8 cellular contexts compared by ENCODE assay signal in the genomic region with DNA sequence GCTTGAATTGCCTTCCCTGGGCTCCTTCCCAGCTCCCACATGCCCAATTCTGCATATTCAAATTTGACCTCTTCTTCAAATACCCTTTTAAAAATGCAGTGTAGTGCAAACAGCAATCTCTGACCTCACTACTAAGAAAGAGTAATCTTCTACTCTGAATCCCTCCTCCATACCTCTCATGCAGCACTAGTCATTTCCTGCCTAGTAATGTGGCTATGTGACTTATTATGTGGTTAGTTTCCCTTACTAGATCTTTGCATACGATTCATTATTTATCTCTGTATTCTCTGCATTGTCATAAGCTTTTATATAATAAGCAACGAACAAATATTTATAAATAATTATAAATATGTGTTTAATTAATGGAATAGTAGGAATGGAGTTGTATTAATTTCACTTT. TPM values are rescaled to one million over a fixed set of nuclear protein-coding genes. Genes with fewer than 3 reads are reported as not detected.
DNase-seq lines count a peak whose midpoint lies in the region; ATAC-seq and TF ChIP-seq lines count a peak whose summit lies in the region.

No MANE protein-coding gene starts in this region.

- H3K4me2 ChIP-seq in KMS-11 = peak overlapping the region; percentile 91

- no peaks in the 10 kb centered on the region for H3K36me3 ChIP-seq in KMS-11 (ENCODE audit: insufficient read depth)

- peak in 1 of 2 donors; percentile 11 for DNase-seq in activated naive CD4-positive, alpha-beta T cell treated with anti-CD3 and anti-CD28 coated beads, Interleukin-2, amount 50 U/mL, for 72 hours (ENCODE audit: low spot score in 2 of 2)
- no peak for DNase-seq in stimulated activated effector memory CD8-positive, alpha-beta T cell treated with anti-CD3 and anti-CD28 coated beads, Interleukin-12 subunit alpha, Interleukin-12 subunit beta, amount 100 ng/mL, for 72 hours (ENCODE audit: low spot score in 2 of 2)
- no peak for DNase-seq in NCI-H524 (lab: John Stamatoyannopoulos, UW)
- no peak for DNase-seq in stimulated activated CD4-positive, alpha-beta T cell treated with anti-CD3 and anti-CD28 coated beads, Interleukin-4, amount 100 ng/mL, for 1 hour
- no peak for DNase-seq in midbrain (lab: John Stamatoyannopoulos, UW)

- peaks cover 62% of the 10 kb centered on the region for H3K4me1 ChIP-seq in KMS-11 (ENCODE audit: low read depth, poor library complexity, severe bottlenecking)

- H3K27ac ChIP-seq in KMS-11 = peak overlapping the region; percentile 81

- H3K27ac Mint-ChIP-seq in activated naive CD4-positive, alpha-beta T cell treated with anti-CD3 and anti-CD28 coated beads, Interleukin-2, amount 50 U/mL, for 72 hours = peak overlapping the region; percentile 88 to 96
- H3K27ac Mint-ChIP-seq in stimulated activated effector memory CD8-positive, alpha-beta T cell treated with anti-CD3 and anti-CD28 coated beads, Interleukin-12 subunit alpha, Interleukin-12 subunit beta, amount 100 ng/mL, for 72 hours = peak overlapping the region; percentile 91

- H3K27me3 ChIP-seq in KMS-11 (ENCODE audit: insufficient read depth, low read depth) = no peaks in the 10 kb centered on the region

- peaks cover 49% of the 10 kb centered on the region for H3K4me1 Mint-ChIP-seq in stimulated activated effector memory CD8-positive, alpha-beta T cell treated with anti-CD3 and anti-CD28 coated beads, Interleukin-12 subunit alpha, Interleukin-12 subunit beta, amount 100 ng/mL, for 72 hours

- H2AFZ ChIP-seq in KMS-11 (ENCODE audit: low read depth) = peak overlapping the region; percentile 23; the same call in 1 of the 2 replicates

- peak overlapping the region; percentile 49 for H3K4me3 ChIP-seq in KMS-11 (IDR thresholded peaks at IDR 0.05; ENCODE audit: insufficient read depth, low read depth, low read length)

- H3K36me3 Mint-ChIP-seq in activated naive CD4-positive, alpha-beta T cell treated with anti-CD3 and anti-CD28 coated beads, Interleukin-2, amount 50 U/mL, for 72 hours = peaks cover 5 to 34% of the 10 kb centered on the region in 2 donors
- peaks cover 5% of the 10 kb centered on the region for H3K36me3 Mint-ChIP-seq in stimulated activated effector memory CD8-positive, alpha-beta T cell treated with anti-CD3 and anti-CD28 coated beads, Interleukin-12 subunit alpha, Interleukin-12 subunit beta, amount 100 ng/mL, for 72 hours

- H3K9ac ChIP-seq in KMS-11 = peak overlapping the region; percentile 36; the same call in 1 of the 2 replicates

- no peak for TF ChIP-seq CTCF in KMS-11 (conservative IDR thresholded peaks at IDR 0.05; ENCODE audit: low read depth, low read length)

- H3K4me3 Mint-ChIP-seq in stimulated activated effector memory CD8-positive, alpha-beta T cell treated with anti-CD3 and anti-CD28 coated beads, Interleukin-12 subunit alpha, Interleukin-12 subunit beta, amount 100 ng/mL, for 72 hours = peak overlapping the region; percentile 40

- H3K79me2 ChIP-seq in KMS-11 (ENCODE audit: insufficient read depth, low read depth) = no peaks in the 10 kb centered on the region

- H3K9me3 Mint-ChIP-seq in activated naive CD4-positive, alpha-beta T cell treated with anti-CD3 and anti-CD28 coated beads, Interleukin-2, amount 50 U/mL, for 72 hours = peaks cover 4 to 23% of the 10 kb centered on the region in 2 donors
- peaks cover 6% of the 10 kb centered on the region for H3K9me3 Mint-ChIP-seq in stimulated activated effector memory CD8-positive, alpha-beta T cell treated with anti-CD3 and anti-CD28 coated beads, Interleukin-12 subunit alpha, Interleukin-12 subunit beta, amount 100 ng/mL, for 72 hours

- peak; percentile 95 for ATAC-seq in GM18508 (IDR thresholded peaks at IDR 0.05; ENCODE audit: insufficient read depth, unreplicated experiment)
- ATAC-seq in GM21737 (IDR thresholded peaks at IDR 0.05; ENCODE audit: unreplicated experiment) = peak; percentile 95
- ATAC-seq in activated naive CD4-positive, alpha-beta T cell treated with anti-CD3 and anti-CD28 coated beads, Interleukin-2, amount 50 U/mL, for 72 hours = peak; percentile 91 to 99
- peak; percentile 96 for ATAC-seq in stimulated activated effector memory CD8-positive, alpha-beta T cell treated with anti-CD3 and anti-CD28 coated beads, Interleukin-12 subunit alpha, Interleukin-12 subunit beta, amount 100 ng/mL, for 72 hours

- H4K20me1 ChIP-seq in KMS-11 (ENCODE audit: insufficient read depth) = no peaks in the 10 kb centered on the region

RNA-seq across cellular contexts. Expression of gene VPS54, which starts 17.1 kb away (rescaled TPM):
- total RNA-seq in activated naive CD4-positive, alpha-beta T cell treated with anti-CD3 and anti-CD28 coated beads, Interleukin-2, amount 50 U/mL, for 72 hours = 10 to 100 TPM in 1 of 2 donors, 1 to 10 TPM in 1; 2.6 to 10.1 TPM
